8 cellular contexts compared by ENCODE assay signal in the genomic region with DNA sequence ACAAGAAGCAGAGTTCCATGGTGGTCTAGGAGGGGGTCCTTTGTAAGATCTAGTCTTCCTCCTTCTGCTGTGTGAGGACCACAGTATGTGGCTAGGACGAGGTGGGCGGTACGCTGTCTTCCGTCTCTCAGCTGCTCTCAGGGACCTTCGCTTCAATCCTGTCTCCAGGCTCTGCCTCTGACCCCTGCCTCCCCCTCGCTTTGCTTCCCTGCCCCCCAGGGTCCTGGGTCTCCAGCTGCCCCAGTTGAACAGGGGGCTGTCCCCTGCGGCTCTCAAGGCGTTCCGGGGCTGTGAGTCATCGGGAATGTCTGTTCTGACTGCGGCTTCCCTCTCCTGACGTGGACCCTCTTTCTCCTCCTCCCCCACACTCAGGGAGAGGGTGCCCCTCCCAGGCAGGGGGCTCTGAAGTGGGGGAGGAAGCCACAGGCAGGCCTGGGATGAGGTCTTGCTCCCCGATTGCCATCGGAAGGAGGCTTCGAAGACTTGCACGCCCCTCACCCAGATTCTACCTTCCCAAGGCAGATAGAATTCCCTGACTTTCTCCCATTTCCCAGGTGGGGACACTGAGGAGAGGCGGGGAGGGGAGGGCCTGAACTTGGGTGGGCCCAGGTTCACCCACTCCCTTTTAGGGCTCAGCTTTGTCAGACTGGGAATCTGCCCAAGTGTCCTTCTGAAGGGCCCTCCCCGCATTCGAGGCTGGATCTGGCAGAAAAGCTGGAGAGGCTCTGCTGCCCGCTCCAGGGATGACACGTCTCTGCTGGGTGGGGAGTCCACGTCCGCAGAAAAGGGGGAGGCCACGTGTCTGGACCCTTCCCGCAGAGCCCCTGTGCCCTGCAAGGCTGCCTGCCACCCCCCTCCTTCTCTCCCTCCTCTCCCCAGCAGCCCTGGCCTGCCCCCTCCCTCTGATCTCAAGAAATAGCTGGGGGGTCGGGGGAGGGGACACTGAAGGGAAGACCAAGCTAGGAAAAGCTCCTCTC. TPM values are rescaled to one million over a fixed set of nuclear protein-coding genes. Genes with fewer than 3 reads are reported as not detected.
DNase-seq lines count a peak whose midpoint lies in the region; ATAC-seq, FAIRE-seq and TF ChIP-seq lines count a peak whose summit lies in the region.

No MANE protein-coding gene starts in this region.

- no peaks in the 10 kb centered on the region for H3K79me2 ChIP-seq in HepG2 (ENCODE audit: insufficient read depth, low read length)

- POLR2A ChIA-PET in HepG2 (lab: Yijun Ruan, JAX), result interaction anchor here (0.8 to 1.3 kb wide), 3 partner anchors 9 to 509 kb away, joined by 3 read pairs; a partner anchor contains a TSS

- H2AFZ ChIP-seq in HepG2 (ENCODE audit: low read length), result no peak overlapping the region

- H3K4me3 ChIP-seq in bronchial epithelial cell (ENCODE audit: low read depth, low read length) (no peak overlapping the region), HepG2 (replicated peaks in 1 of 3; ENCODE audit: insufficient read depth in 1 of 3, low read depth in 2 of 3, low read length in 3 of 3) (peak overlapping the region in 2 of 3 experiments; percentile 7 to 25; a peak in 3 of 6 replicates), tibial nerve (no peak overlapping the region)

- no peak for FAIRE-seq in HTR-8/SVneo (lab: Jason Lieb, UNC)
- no peak for FAIRE-seq in bronchial epithelial cell (lab: Jason Lieb, UNC)
- FAIRE-seq in HepG2 (lab: Jason Lieb, UNC), result no peak

- ATAC-seq in HepG2 (peak; percentile 52), GM18867 (IDR thresholded peaks at IDR 0.05; ENCODE audit: unreplicated experiment) (no peak)

- H3K9me3 ChIP-seq in HepG2 (ENCODE audit: low read length), result no peaks in the 10 kb centered on the region
- no peaks in the 10 kb centered on the region for H3K9me3 ChIP-seq in tibial nerve

- TF ChIP-seq EP300 in HepG2 (IDR thresholded peaks at IDR 0.05; ENCODE audit: low read depth in 2 of 2, low read length in 2 of 2) (peak in 1 of 2 experiments; percentile 35; a peak in 1 of 4 replicates), HepG2 (CRISPR knock-in tag; IDR thresholded peaks at IDR 0.05; ENCODE audit: borderline replicate concordance) (no peak), tibial nerve (IDR thresholded peaks at IDR 0.05) (no peak)

- TF ChIP-seq CTCF in bronchial epithelial cell (IDR thresholded peaks at IDR 0.05; ENCODE audit: insufficient read depth, low read length, severe bottlenecking) (no peak), HepG2 (CRISPR knock-in tag; IDR thresholded peaks at IDR 0.05) (no peak), tibial nerve (IDR thresholded peaks at IDR 0.05) (no peak)

- in situ Hi-C loops in HepG2 (cut with HindIII; ENCODE audit: extremely low pct_ligation_motif_present, low pct_unique_long_range_greater_than_20kb), result no loop called here

- CTCF ChIA-PET in HepG2 (lab: Yijun Ruan, JAX; ENCODE audit: low intra/inter-chr PET ratio, low total read pairs), result interaction anchor here (0.6 kb wide), 1 partner anchor 15 kb away, joined by 3 read pairs; no protein-coding TSS in a partner anchor

- H3K27ac ChIP-seq in HepG2 (ENCODE audit: extremely low read length, insufficient read depth, low read length) (no peak overlapping the region), tibial nerve (peak overlapping the region; percentile 10 to 87 (median 82))

- H3K27me3 ChIP-seq in bronchial epithelial cell (ENCODE audit: control insufficient read depth, insufficient read depth, low read length) (no peaks in the 10 kb centered on the region), HepG2 (ENCODE audit: control insufficient read depth in 1 of 2, insufficient read depth in 2 of 2, low read length in 2 of 2) (peaks cover 2 to 54% of the 10 kb centered on the region in 2 experiments), tibial nerve (no peaks in the 10 kb centered on the region)

- TF ChIP-seq RAD21 in HepG2 (CRISPR knock-in tag; IDR thresholded peaks at IDR 0.05), result no peak

- 3% methylated on average over 15 of the region's 26 CpGs for WGBS in HepG2 (ENCODE audit: low lambda C conversion rate)
- 18 to 19% methylated on average over 25 to 26 of the region's 26 CpGs for WGBS in tibial nerve, 2 donors

- intact Hi-C loops in HepG2 (cut with micrococcal nuclease; ENCODE audit: unreplicated experiment), result no loop called here

- H4K20me1 ChIP-seq in HepG2 (ENCODE audit: insufficient read depth, low read length), result no peaks in the 10 kb centered on the region

- TF ChIP-seq POLR2A in HepG2 (IDR thresholded peaks at IDR 0.05; ENCODE audit: insufficient read depth in 1 of 2, low read depth in 2 of 2, low read length in 2 of 2) (no peak), tibial nerve (IDR thresholded peaks at IDR 0.05) (no peak)

- H3K9ac ChIP-seq in HepG2 (ENCODE audit: insufficient read depth, low read depth, low read length), result no peak overlapping the region

- peak; percentile 99 for DNase-seq in HTR-8/SVneo (ENCODE audit: insufficient read length, low spot score)
- DNase-seq in bronchial epithelial cell (ENCODE audit: low read depth), result peak; percentile 61
- peak; percentile 77 for DNase-seq in HepG2 (ENCODE audit: low spot score)
- peak in 1 of 2 donors; percentile 15 for DNase-seq in tibial nerve (ENCODE audit: low spot score in 2 of 2)
- DNase-seq in NCI-H2107 (lab: John Stamatoyannopoulos, UW), result no peak
- DNase-seq in NCI-H187 (lab: John Stamatoyannopoulos, UW), result no peak
- no peak for DNase-seq in nucleus accumbens (lab: John Stamatoyannopoulos, UW)

- H3K4me1 ChIP-seq in HepG2 (ENCODE audit: insufficient read depth, low read length) (peaks cover 61% of the 10 kb centered on the region), tibial nerve (peaks cover 0 to 75% (median 37%) of the 10 kb centered on the region in 4 donors)

- H3K4me2 ChIP-seq in HepG2 (ENCODE audit: low read depth, low read length), result peak overlapping the region; percentile 46

- BruUV-seq in HepG2 (replicated peaks; lab: Mats Ljungman, UMichigan), result no TSS peak

- H3K36me3 ChIP-seq in bronchial epithelial cell (ENCODE audit: control insufficient read depth, insufficient read depth, low read length) (no peaks in the 10 kb centered on the region), HepG2 (replicated peaks in 1 of 2; ENCODE audit: control insufficient read depth in 1 of 2, insufficient read depth in 2 of 2, low read length in 2 of 2) (no peaks in the 10 kb centered on the region), tibial nerve (no peaks in the 10 kb centered on the region)

TF ChIP-seq in HepG2, 621 proteins besides CTCF, POLR2A, EP300 and RAD21 (continues in another document):
- no peak for TF ChIP-seq ZNF296 (CRISPR knock-in tag; conservative IDR thresholded peaks at IDR 0.05)

RNA-seq across cellular contexts. Expression of a gene that starts 9.1 kb away (rescaled TPM):
- total RNA-seq in bronchial epithelial cell (10.5 and 15.3 TPM in 2 replicates), HepG2 (2016; rRNA removed; fragmentation: Illumina TruSeq; extraction: Trizol) (0.17 TPM in 1 of 2 replicates, not detected in the other), tibial nerve (100 to 1,000 TPM in 1 of 4 donors, 10 to 100 TPM in 3; 31.5 to 185 (median 73.0) TPM)
- total RNA-seq in HepG2 (2016; cell fraction: cytosol; rRNA removed; fragmentation: Illumina TruSeq; extraction: Trizol; ENCODE audit: low read depth), result not detected in 2 replicates
- total RNA-seq in HepG2 (2016; cell fraction: insoluble cytoplasmic fraction; rRNA removed; fragmentation: Illumina TruSeq; extraction: Trizol), result 0.03 and 0.06 TPM in 2 replicates
- 0.09 and 0.24 TPM in 2 replicates for total RNA-seq in HepG2 (2016; cell fraction: membrane; rRNA removed; fragmentation: Illumina TruSeq; extraction: Trizol)
- total RNA-seq in HepG2 (2016; cell fraction: nucleus; rRNA removed; fragmentation: Illumina TruSeq; extraction: Trizol), result 0.68 and 0.72 TPM in 2 replicates
- 0.05 and 0.14 TPM in 2 replicates for polyA plus RNA-seq in HepG2 (2011; rRNA removed)
- polyA plus RNA-seq in HepG2 (2011; cell fraction: cytosol; rRNA removed), result 0.01 TPM in 1 of 2 replicates, not detected in the other
- 1.7 and 2.5 TPM in 2 replicates for polyA plus RNA-seq in HepG2 (2011; cell fraction: nucleus; rRNA removed)
- 0.19 TPM in 2 replicates for polyA plus RNA-seq in HepG2 (2012)
- polyA plus RNA-seq in HepG2 (2016; cell fraction: cytosol; fragmentation: Illumina TruSeq; extraction: Trizol; ENCODE audit: low read depth), result 0.03 TPM in 1 of 2 replicates, not detected in the other
- polyA plus RNA-seq in HepG2 (2016; cell fraction: insoluble cytoplasmic fraction; fragmentation: Illumina TruSeq; extraction: Trizol; ENCODE audit: low read depth), result 0.07 TPM in 1 of 2 replicates, not detected in the other
- not detected in 2 replicates for polyA plus RNA-seq in HepG2 (2016; cell fraction: membrane; fragmentation: Illumina TruSeq; extraction: Trizol; ENCODE audit: low read depth)
- polyA plus RNA-seq in HepG2 (2016; cell fraction: nucleus; fragmentation: Illumina TruSeq; extraction: Trizol; ENCODE audit: insufficient read depth, low read depth), result 1.00 and 2.8 TPM in 2 replicates
- 35.8 TPM in 1 of 2 replicates, not detected in the other for polyA minus RNA-seq in HepG2 (2011; rRNA and poly(A)+ RNA removed; ENCODE audit: low replicate concordance)
- polyA minus RNA-seq in HepG2 (2011; cell fraction: cytosol; rRNA and poly(A)+ RNA removed), result 0.70 and 0.79 TPM in 2 replicates
- 0.52 and 1.2 TPM in 2 replicates for polyA minus RNA-seq in HepG2 (2011; cell fraction: nucleus; rRNA and poly(A)+ RNA removed)

RNA-seq across cellular contexts. Expression of a gene that starts 44.7 kb away (rescaled TPM):
- total RNA-seq in bronchial epithelial cell, result 0.13 TPM in 1 of 2 replicates, not detected in the other
- not detected in 2 replicates for total RNA-seq in HepG2 (2016; rRNA removed; fragmentation: Illumina TruSeq; extraction: Trizol)
- not detected in 2 replicates for total RNA-seq in HepG2 (2016; cell fraction: cytosol; rRNA removed; fragmentation: Illumina TruSeq; extraction: Trizol; ENCODE audit: low read depth)
- not detected in 2 replicates for total RNA-seq in HepG2 (2016; cell fraction: insoluble cytoplasmic fraction; rRNA removed; fragmentation: Illumina TruSeq; extraction: Trizol)
- total RNA-seq in HepG2 (2016; cell fraction: membrane; rRNA removed; fragmentation: Illumina TruSeq; extraction: Trizol), result not detected in 2 replicates
- total RNA-seq in HepG2 (2016; cell fraction: nucleus; rRNA removed; fragmentation: Illumina TruSeq; extraction: Trizol), result not detected in 2 replicates
- polyA plus RNA-seq in HepG2 (2011; rRNA removed), result not detected in 2 replicates
- not detected in 2 replicates for polyA plus RNA-seq in HepG2 (2011; cell fraction: cytosol; rRNA removed)
- polyA plus RNA-seq in HepG2 (2011; cell fraction: nucleus; rRNA removed), result 0.42 TPM in 1 of 2 replicates, not detected in the other
- not detected in 2 replicates for polyA plus RNA-seq in HepG2 (2012)
- polyA plus RNA-seq in HepG2 (2016; cell fraction: cytosol; fragmentation: Illumina TruSeq; extraction: Trizol; ENCODE audit: low read depth), result not detected in 2 replicates
- polyA plus RNA-seq in HepG2 (2016; cell fraction: insoluble cytoplasmic fraction; fragmentation: Illumina TruSeq; extraction: Trizol; ENCODE audit: low read depth), result not detected in 2 replicates
- not detected in 2 replicates for polyA plus RNA-seq in HepG2 (2016; cell fraction: membrane; fragmentation: Illumina TruSeq; extraction: Trizol; ENCODE audit: low read depth)
- not detected in 2 replicates for polyA plus RNA-seq in HepG2 (2016; cell fraction: nucleus; fragmentation: Illumina TruSeq; extraction: Trizol; ENCODE audit: insufficient read depth, low read depth)
- 0.19 TPM in 1 of 2 replicates, not detected in the other for polyA minus RNA-seq in HepG2 (2011; rRNA and poly(A)+ RNA removed; ENCODE audit: low replicate concordance)
- polyA minus RNA-seq in HepG2 (2011; cell fraction: cytosol; rRNA and poly(A)+ RNA removed), result not detected in 2 replicates
- polyA minus RNA-seq in HepG2 (2011; cell fraction: nucleus; rRNA and poly(A)+ RNA removed), result not detected in 2 replicates
- total RNA-seq in tibial nerve, result 1 to 10 TPM; 1.8 to 7.8 (median 4.9) TPM

Comparison
In these comparisons a context has a peak if more than half of its experiments do, and no peak if none do; other contexts are left out.
1. DNase-seq: peak in HTR-8/SVneo (single experiment), bronchial epithelial cell (single experiment) and HepG2 (single experiment); none in NCI-H2107 (single experiment), NCI-H187 (0 of 2) and nucleus accumbens (0 of 56).
2. H3K4me3 ChIP-seq: peak in HepG2 (2 of 3); none in bronchial epithelial cell (single experiment) and tibial nerve (0 of 4).